In the genomic region with DNA sequence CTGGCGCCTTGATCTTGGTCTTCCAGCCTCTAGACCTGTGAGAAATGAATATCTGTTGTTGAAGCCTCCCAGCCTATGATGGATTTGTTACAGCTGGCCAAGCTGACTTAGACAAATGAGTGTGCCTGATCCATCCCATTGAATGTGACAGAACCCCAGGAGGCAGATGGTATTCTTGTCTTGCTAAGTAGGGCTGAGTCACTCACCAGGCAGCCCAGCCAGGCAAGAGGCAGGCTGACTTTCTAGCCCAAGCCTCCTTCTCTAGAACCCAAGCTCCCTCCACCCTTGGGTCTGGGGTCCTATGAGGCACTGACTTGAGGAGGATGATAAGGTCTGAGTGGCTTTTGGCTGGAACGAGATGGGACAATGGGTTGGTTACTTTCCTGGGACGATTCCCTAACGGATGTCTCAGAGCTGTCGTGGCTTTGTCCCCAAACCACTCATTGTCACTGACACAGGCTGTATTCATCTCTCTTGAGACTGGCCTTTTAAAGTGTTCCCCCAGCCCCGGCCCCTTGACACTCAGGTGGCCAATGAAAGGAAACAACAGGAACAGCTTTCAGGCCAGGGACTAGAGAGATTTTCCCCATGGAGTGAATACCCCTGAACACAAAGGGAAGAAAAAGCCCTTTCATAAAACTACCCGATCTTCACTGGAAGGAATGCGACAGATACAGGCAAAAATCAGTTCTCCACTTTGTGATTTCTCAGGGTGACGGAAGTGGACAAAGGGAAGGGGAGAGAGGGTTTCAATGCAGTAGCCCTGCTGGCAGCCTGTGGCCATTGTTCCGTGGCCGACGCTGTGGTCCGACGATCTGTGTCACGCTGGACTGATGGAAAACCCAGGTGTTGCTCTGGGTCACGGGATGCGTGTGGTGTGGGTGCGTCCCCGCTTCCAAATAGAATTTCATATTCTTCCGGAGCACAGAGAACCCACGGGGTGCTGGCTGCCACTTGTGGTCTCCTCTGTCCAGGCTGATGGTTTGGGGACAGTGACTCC, we compare ENCODE assay signal across 1 cellular context.
TF ChIP-seq lines count a peak whose summit lies in the region.

No MANE protein-coding gene starts in this region.

TF ChIP-seq in WTC11, 78 proteins besides CTCF, POLR2A, EP300 and RAD21:
- TF ChIP-seq OVOL2 (CRISPR knock-in tag; IDR thresholded peaks at IDR 0.05; ENCODE audit: borderline replicate concordance) (no peak), NFE2L1 (CRISPR knock-in tag; IDR thresholded peaks at IDR 0.05) (0 out of 2 replicates have a peak, but pooled peaks have one; percentile 47), ZNF121 (CRISPR knock-in tag; IDR thresholded peaks at IDR 0.05) (0 out of 2 replicates have a peak, but pooled peaks have one; percentile 8)
TF ChIP-seq in WTC11: peak in this region for 2.
